Comparison of ENCODE assay signal across 1 cellular context in the genomic region with DNA sequence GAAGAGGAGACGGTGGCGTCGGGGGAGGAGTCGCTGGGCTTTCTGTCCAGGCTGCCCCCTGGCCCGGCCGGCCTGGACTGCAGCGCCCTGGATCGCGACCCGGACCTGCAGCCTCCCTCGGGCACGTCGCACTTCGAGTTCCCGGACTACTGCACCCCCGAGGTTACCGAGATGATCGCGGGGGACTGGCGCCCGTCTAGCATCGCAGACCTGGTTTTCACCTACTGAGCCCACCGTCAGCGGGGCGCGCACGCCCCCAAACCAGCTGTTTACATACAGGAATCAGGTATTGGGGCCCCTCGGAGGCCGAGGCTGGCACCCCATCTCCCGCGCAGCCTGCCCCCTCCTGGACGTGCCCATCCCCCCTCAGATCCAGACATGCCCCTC.
TF ChIP-seq lines count a peak whose summit lies in the region.

No MANE protein-coding gene starts in this region.

TF ChIP-seq in HepG2, 621 proteins besides CTCF, POLR2A, EP300 and RAD21 (continued from another document and continues in another):
- TF ChIP-seq, protein P1, sequence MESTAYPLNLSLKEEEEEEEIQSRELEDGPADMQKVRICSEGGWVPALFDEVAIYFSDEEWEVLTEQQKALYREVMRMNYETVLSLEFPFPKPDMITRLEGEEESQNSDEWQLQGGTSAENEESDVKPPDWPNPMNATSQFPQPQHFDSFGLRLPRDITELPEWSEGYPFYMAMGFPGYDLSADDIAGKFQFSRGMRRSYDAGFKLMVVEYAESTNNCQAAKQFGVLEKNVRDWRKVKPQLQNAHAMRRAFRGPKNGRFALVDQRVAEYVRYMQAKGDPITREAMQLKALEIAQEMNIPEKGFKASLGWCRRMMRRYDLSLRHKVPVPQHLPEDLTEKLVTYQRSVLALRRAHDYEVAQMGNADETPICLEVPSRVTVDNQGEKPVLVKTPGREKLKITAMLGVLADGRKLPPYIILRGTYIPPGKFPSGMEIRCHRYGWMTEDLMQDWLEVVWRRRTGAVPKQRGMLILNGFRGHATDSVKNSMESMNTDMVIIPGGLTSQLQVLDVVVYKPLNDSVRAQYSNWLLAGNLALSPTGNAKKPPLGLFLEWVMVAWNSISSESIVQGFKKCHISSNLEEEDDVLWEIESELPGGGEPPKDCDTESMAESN (CRISPR knock-in tag; conservative IDR thresholded peaks at IDR 0.05) = peak; percentile 34; the same call in 1 of the 2 replicates
- TF ChIP-seq ZNF780A (CRISPR knock-in tag; IDR thresholded peaks at IDR 0.05) (0 out of 2 replicates have a peak, but pooled peaks have one; percentile 48), TP53 (CRISPR knock-in tag; conservative IDR thresholded peaks at IDR 0.05) (no peak), ARHGAP35 (CRISPR knock-in tag; IDR thresholded peaks at IDR 0.05; ENCODE audit: borderline replicate concordance) (peak; percentile 35; the same call in 1 of the 2 replicates), MLX (CRISPR knock-in tag; IDR thresholded peaks at IDR 0.05) (0 out of 2 replicates have a peak, but pooled peaks have one; percentile 15), FOSL2 (CRISPR knock-in tag; IDR thresholded peaks at IDR 0.05) (peak; percentile 43; the same call in 1 of the 2 replicates), MYC (CRISPR knock-in tag; IDR thresholded peaks at IDR 0.05; ENCODE audit: borderline replicate concordance) (peak; percentile 40), SP5 (CRISPR knock-in tag; IDR thresholded peaks at IDR 0.05; ENCODE audit: borderline replicate concordance, low read depth) (peak; percentile 28; the same call in 1 of the 2 replicates), ZSCAN21 (CRISPR knock-in tag; IDR thresholded peaks at IDR 0.05; ENCODE audit: borderline replicate concordance) (0 out of 2 replicates have a peak, but pooled peaks have one; percentile 2), ZBTB1 (CRISPR knock-in tag; IDR thresholded peaks at IDR 0.05; ENCODE audit: borderline replicate concordance) (0 out of 2 replicates have a peak, but pooled peaks have one; percentile 17), ISX (CRISPR knock-in tag; conservative IDR thresholded peaks at IDR 0.05) (no peak), SATB2 (CRISPR knock-in tag; IDR thresholded peaks at IDR 0.05) (no peak), ZNF713 (CRISPR knock-in tag; IDR thresholded peaks at IDR 0.05) (no peak), GZF1 (CRISPR knock-in tag; IDR thresholded peaks at IDR 0.05) (0 out of 2 replicates have a peak, but pooled peaks have one; percentile 80), HMGXB3 (CRISPR knock-in tag; IDR thresholded peaks at IDR 0.05; ENCODE audit: borderline replicate concordance) (peak; percentile 62; the same call in 1 of the 2 replicates), SMC3 (IDR thresholded peaks at IDR 0.05; ENCODE audit: low read length) (no peak), ZC3H13 (CRISPR knock-in tag; IDR thresholded peaks at IDR 0.05) (peak; percentile 90), SPEN (CRISPR knock-in tag; IDR thresholded peaks at IDR 0.05; ENCODE audit: low read depth) (no peak), TAF15 (IDR thresholded peaks at IDR 0.05; ENCODE audit: low read depth, low read length, poor library complexity, severe bottlenecking) (no peak), ZNF790 (CRISPR knock-in tag; IDR thresholded peaks at IDR 0.05; ENCODE audit: borderline replicate concordance) (peak; percentile 49; the same call in 1 of the 2 replicates), ZZZ3 (CRISPR knock-in tag; IDR thresholded peaks at IDR 0.05; ENCODE audit: borderline replicate concordance) (no peak; the same call in 1 of the 2 replicates), PCBP1 (IDR thresholded peaks at IDR 0.05; ENCODE audit: borderline replicate concordance, low read depth, low read length) (peak; percentile 98), ZNF335 (CRISPR knock-in tag; IDR thresholded peaks at IDR 0.05) (peak; percentile 51), ZNF264 (CRISPR knock-in tag; IDR thresholded peaks at IDR 0.05) (no peak), RXRA (CRISPR knock-in tag; IDR thresholded peaks at IDR 0.05) (peak; percentile 54; the same call in 1 of the 2 replicates), KMT2B (CRISPR knock-in tag; IDR thresholded peaks at IDR 0.05) (no peak), HDAC2 (CRISPR knock-in tag; IDR thresholded peaks at IDR 0.05) (0 out of 2 replicates have a peak, but pooled peaks have one; percentile 4)
- TF ChIP-seq, protein P2, sequence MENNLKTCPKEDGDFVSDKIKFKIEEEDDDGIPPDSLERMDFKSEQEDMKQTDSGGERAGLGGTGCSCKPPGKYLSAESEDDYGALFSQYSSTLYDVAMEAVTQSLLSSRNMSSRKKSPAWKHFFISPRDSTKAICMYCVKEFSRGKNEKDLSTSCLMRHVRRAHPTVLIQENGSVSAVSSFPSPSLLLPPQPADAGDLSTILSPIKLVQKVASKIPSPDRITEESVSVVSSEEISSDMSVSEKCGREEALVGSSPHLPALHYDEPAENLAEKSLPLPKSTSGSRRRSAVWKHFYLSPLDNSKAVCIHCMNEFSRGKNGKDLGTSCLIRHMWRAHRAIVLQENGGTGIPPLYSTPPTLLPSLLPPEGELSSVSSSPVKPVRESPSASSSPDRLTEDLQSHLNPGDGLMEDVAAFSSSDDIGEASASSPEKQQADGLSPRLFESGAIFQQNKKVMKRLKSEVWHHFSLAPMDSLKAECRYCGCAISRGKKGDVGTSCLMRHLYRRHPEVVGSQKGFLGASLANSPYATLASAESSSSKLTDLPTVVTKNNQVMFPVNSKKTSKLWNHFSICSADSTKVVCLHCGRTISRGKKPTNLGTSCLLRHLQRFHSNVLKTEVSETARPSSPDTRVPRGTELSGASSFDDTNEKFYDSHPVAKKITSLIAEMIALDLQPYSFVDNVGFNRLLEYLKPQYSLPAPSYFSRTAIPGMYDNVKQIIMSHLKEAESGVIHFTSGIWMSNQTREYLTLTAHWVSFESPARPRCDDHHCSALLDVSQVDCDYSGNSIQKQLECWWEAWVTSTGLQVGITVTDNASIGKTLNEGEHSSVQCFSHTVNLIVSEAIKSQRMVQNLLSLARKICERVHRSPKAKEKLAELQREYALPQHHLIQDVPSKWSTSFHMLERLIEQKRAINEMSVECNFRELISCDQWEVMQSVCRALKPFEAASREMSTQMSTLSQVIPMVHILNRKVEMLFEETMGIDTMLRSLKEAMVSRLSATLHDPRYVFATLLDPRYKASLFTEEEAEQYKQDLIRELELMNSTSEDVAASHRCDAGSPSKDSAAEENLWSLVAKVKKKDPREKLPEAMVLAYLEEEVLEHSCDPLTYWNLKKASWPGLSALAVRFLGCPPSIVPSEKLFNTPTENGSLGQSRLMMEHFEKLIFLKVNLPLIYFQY (CRISPR knock-in tag; IDR thresholded peaks at IDR 0.05; ENCODE audit: borderline replicate concordance) = peak; percentile 56; the same call in 1 of the 2 replicates
- TF ChIP-seq, protein P3, sequence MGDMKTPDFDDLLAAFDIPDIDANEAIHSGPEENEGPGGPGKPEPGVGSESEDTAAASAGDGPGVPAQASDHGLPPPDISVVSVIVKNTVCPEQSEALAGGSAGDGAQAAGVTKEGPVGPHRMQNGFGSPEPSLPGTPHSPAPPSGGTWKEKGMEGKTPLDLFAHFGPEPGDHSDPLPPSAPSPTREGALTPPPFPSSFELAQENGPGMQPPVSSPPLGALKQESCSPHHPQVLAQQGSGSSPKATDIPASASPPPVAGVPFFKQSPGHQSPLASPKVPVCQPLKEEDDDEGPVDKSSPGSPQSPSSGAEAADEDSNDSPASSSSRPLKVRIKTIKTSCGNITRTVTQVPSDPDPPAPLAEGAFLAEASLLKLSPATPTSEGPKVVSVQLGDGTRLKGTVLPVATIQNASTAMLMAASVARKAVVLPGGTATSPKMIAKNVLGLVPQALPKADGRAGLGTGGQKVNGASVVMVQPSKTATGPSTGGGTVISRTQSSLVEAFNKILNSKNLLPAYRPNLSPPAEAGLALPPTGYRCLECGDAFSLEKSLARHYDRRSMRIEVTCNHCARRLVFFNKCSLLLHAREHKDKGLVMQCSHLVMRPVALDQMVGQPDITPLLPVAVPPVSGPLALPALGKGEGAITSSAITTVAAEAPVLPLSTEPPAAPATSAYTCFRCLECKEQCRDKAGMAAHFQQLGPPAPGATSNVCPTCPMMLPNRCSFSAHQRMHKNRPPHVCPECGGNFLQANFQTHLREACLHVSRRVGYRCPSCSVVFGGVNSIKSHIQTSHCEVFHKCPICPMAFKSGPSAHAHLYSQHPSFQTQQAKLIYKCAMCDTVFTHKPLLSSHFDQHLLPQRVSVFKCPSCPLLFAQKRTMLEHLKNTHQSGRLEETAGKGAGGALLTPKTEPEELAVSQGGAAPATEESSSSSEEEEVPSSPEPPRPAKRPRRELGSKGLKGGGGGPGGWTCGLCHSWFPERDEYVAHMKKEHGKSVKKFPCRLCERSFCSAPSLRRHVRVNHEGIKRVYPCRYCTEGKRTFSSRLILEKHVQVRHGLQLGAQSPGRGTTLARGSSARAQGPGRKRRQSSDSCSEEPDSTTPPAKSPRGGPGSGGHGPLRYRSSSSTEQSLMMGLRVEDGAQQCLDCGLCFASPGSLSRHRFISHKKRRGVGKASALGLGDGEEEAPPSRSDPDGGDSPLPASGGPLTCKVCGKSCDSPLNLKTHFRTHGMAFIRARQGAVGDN (CRISPR knock-in tag; IDR thresholded peaks at IDR 0.05) = peak; percentile 47; the same call in 1 of the 2 replicates
- TF ChIP-seq, protein P4, sequence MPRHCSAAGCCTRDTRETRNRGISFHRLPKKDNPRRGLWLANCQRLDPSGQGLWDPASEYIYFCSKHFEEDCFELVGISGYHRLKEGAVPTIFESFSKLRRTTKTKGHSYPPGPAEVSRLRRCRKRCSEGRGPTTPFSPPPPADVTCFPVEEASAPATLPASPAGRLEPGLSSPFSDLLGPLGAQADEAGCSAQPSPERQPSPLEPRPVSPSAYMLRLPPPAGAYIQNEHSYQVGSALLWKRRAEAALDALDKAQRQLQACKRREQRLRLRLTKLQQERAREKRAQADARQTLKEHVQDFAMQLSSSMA (CRISPR knock-in tag; IDR thresholded peaks at IDR 0.05) = 0 out of 2 replicates have a peak, but pooled peaks have one; percentile 1
- TF ChIP-seq, protein P5, sequence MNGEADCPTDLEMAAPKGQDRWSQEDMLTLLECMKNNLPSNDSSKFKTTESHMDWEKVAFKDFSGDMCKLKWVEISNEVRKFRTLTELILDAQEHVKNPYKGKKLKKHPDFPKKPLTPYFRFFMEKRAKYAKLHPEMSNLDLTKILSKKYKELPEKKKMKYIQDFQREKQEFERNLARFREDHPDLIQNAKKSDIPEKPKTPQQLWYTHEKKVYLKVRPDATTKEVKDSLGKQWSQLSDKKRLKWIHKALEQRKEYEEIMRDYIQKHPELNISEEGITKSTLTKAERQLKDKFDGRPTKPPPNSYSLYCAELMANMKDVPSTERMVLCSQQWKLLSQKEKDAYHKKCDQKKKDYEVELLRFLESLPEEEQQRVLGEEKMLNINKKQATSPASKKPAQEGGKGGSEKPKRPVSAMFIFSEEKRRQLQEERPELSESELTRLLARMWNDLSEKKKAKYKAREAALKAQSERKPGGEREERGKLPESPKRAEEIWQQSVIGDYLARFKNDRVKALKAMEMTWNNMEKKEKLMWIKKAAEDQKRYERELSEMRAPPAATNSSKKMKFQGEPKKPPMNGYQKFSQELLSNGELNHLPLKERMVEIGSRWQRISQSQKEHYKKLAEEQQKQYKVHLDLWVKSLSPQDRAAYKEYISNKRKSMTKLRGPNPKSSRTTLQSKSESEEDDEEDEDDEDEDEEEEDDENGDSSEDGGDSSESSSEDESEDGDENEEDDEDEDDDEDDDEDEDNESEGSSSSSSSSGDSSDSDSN (CRISPR knock-in tag; IDR thresholded peaks at IDR 0.05) = peak; percentile 73
- TF ChIP-seq, protein P6, sequence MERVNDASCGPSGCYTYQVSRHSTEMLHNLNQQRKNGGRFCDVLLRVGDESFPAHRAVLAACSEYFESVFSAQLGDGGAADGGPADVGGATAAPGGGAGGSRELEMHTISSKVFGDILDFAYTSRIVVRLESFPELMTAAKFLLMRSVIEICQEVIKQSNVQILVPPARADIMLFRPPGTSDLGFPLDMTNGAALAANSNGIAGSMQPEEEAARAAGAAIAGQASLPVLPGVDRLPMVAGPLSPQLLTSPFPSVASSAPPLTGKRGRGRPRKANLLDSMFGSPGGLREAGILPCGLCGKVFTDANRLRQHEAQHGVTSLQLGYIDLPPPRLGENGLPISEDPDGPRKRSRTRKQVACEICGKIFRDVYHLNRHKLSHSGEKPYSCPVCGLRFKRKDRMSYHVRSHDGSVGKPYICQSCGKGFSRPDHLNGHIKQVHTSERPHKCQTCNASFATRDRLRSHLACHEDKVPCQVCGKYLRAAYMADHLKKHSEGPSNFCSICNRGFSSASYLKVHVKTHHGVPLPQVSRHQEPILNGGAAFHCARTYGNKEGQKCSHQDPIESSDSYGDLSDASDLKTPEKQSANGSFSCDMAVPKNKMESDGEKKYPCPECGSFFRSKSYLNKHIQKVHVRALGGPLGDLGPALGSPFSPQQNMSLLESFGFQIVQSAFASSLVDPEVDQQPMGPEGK (CRISPR knock-in tag; IDR thresholded peaks at IDR 0.05) = peak; percentile 76
